Comparison of ENCODE assay signal across 31 cellular contexts in the genomic region with DNA sequence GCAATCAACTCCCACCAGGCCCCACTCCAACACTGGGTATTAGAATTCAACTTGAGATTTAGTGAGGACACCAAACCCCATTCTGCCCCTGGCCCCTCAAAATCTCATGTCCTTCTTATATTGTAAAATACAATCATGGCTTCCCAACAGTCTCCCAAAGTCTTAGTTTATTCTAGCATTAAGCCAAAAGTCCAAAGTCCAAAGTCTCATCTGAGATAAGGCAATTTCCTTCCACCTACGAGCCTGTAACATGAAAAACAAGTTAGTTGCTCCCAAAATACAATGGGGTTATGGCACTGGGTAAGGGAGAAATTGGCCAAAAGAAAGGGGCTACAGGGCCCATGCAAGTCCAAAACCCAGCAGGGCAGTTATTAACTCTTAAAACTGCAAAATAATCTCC. TPM values are rescaled to one million over a fixed set of nuclear protein-coding genes. Genes with fewer than 3 reads are reported as not detected.
"Had no signal": no experiment of that assay in that cellular context is flagged by ENCODE, and none has a peak within 500 bp of the region (broad histone marks: within the 10 kb centered on the region; RNA-seq: fewer than 3 reads in every experiment).

No MANE protein-coding gene starts in this region.

- H3K27me3 Mint-ChIP-seq: dendritic cell treated with granulocyte-macrophage colony-stimulating factor and Interleukin-4, amounts not matched to agents 40 ng/mL and 50 ng/mL, for 4 days; effector memory CD8-positive, alpha-beta T cell; naive B cell; naive thymus-derived CD8-positive, alpha-beta T cell had no signal

- H3K4me3 Mint-ChIP-seq: dendritic cell treated with granulocyte-macrophage colony-stimulating factor and Interleukin-4, amounts not matched to agents 40 ng/mL and 50 ng/mL, for 4 days; effector memory CD8-positive, alpha-beta T cell; endodermal cell; immature natural killer cell; mesothelial cell of epicardium; naive B cell; naive thymus-derived CD8-positive, alpha-beta T cell had no signal

- H3K36me3 ChIP-seq: colonic mucosa, esophagus squamous epithelium, gastrocnemius medialis, heart right ventricle, left ventricle myocardium inferior, lower lobe of right lung had no signal

- H3K27ac Mint-ChIP-seq: dendritic cell treated with granulocyte-macrophage colony-stimulating factor and Interleukin-4, amounts not matched to agents 40 ng/mL and 50 ng/mL, for 4 days; effector memory CD8-positive, alpha-beta T cell; endodermal cell; immature natural killer cell; mesothelial cell of epicardium; naive thymus-derived CD8-positive, alpha-beta T cell had no signal

- H3K4me1 ChIP-seq: colonic mucosa, esophagus squamous epithelium, gastrocnemius medialis, heart right ventricle, left ventricle myocardium inferior, lower lobe of right lung had no signal

- FAIRE-seq: endometrium, kidney had no signal

- H3K27me3 ChIP-seq: colonic mucosa, esophagus squamous epithelium, gastrocnemius medialis, heart right ventricle had no signal

- H3K27ac ChIP-seq: colonic mucosa, epithelial cell of prostate, esophagus squamous epithelium, gastrocnemius medialis, heart right ventricle, left ventricle myocardium inferior, lower lobe of right lung had no signal

- H3K9me3 ChIP-seq: colonic mucosa, gastrocnemius medialis, lower lobe of right lung had no signal

- ATAC-seq: effector memory CD8-positive, alpha-beta T cell; esophagus mucosa; gastrocnemius medialis; heart right ventricle; left colon; left lobe of liver; lower lobe of right lung; mucosa of descending colon; naive thymus-derived CD8-positive, alpha-beta T cell had no signal

- DNase-seq: colonic mucosa; cortex of kidney; effector CD8-positive, alpha-beta T cell; effector memory CD8-positive, alpha-beta T cell; endodermal cell; erythroblast; esophagus squamous epithelium; foreskin fibroblast; foreskin melanocyte; gastrocnemius medialis; glutamatergic neuron; head of caudate nucleus; heart right ventricle; hypothalamus; immature natural killer cell; islet precursor cell; kidney; kidney glomerular epithelial cell; left colon; left ventricle myocardium inferior; lower lobe of right lung; mesenchymal stem cell; mucosa of descending colon; naive B cell; naive thymus-derived CD8-positive, alpha-beta T cell had no signal

- H3K4me3 ChIP-seq: colonic mucosa, esophagus squamous epithelium, gastrocnemius medialis, heart right ventricle, left ventricle myocardium inferior, lower lobe of right lung, mucosa of descending colon had no signal

- H3K4me1 Mint-ChIP-seq: endodermal cell; immature natural killer cell; mesothelial cell of epicardium; naive B cell; naive thymus-derived CD8-positive, alpha-beta T cell had no signal

RNA-seq across cellular contexts. Expression of gene TMTC1, which starts 46.6 kb away (rescaled TPM):
- total RNA-seq: naive thymus-derived CD8-positive, alpha-beta T cell had no signal
- polyA plus RNA-seq: immature natural killer cell; naive thymus-derived CD8-positive, alpha-beta T cell had no signal
